In the genomic region with DNA sequence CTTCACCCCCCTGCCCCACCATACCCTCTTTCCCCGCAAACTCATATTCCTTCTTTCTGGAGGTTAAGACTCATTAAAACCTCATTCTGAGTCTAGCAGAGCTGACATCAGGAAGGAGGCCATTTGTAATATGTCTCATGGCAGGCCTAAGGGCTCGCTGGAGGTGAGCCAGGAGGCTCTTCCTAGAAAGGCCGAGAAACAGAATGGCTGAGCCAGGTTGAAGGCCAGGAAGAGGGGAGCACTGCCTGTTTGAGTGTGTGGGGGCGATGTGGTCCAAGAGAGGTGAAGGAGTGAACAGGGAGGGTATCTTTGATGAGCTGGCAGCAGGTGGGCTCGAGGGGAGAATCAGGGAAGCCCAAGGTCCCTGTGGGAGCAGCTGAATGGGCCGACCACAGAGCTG, we compare ENCODE assay signal across 29 cellular contexts.
DNase-seq lines count a peak whose midpoint lies in the region; ATAC-seq and TF ChIP-seq lines count a peak whose summit lies in the region.
"Had no signal": no experiment of that assay in that cellular context is flagged by ENCODE, and none has a peak within 500 bp of the region (broad histone marks: within the 10 kb centered on the region; RNA-seq: fewer than 3 reads in every experiment).

No MANE protein-coding gene starts in this region.

- no peaks in the 10 kb centered on the region for H3K4me1 ChIP-seq in gastroesophageal sphincter
- H3K4me1 ChIP-seq: gastrocnemius medialis had no signal

- TF ChIP-seq EP300 in gastroesophageal sphincter (IDR thresholded peaks at IDR 0.05), result no peak

- no peaks in the 10 kb centered on the region for H3K9me3 ChIP-seq in gastroesophageal sphincter
- H3K9me3 ChIP-seq: BLaER1, body of pancreas, gastrocnemius medialis, lower lobe of right lung, SJSA1 had no signal

- H3K4me3 ChIP-seq in fibroblast of mammary gland (ENCODE audit: control insufficient read depth, low read depth, low read length), result no peak overlapping the region
- no peak overlapping the region for H3K4me3 ChIP-seq in gastroesophageal sphincter
- H3K4me3 ChIP-seq: BLaER1, body of pancreas, gastrocnemius medialis, lower lobe of right lung, SJSA1 had no signal

- no peak overlapping the region for H3K27ac ChIP-seq in gastroesophageal sphincter
- H3K27ac ChIP-seq: BLaER1, body of pancreas, gastrocnemius medialis, lower lobe of right lung, RWPE1, SJSA1 had no signal

- TF ChIP-seq CTCF in fibroblast of mammary gland (conservative IDR thresholded peaks at IDR 0.05; ENCODE audit: control insufficient read depth, insufficient read depth, low read depth, low read length) (no peak), gastroesophageal sphincter (IDR thresholded peaks at IDR 0.05) (no peak)

- no peak for TF ChIP-seq POLR2A in gastroesophageal sphincter (IDR thresholded peaks at IDR 0.05)

- H3K27me3 ChIP-seq in gastroesophageal sphincter, result no peaks in the 10 kb centered on the region
- H3K27me3 ChIP-seq: body of pancreas, gastrocnemius medialis, SJSA1 had no signal

- peak; percentile 11 for DNase-seq in AG08395 (ENCODE audit: low spot score)
- peak; percentile 44 for DNase-seq in Daoy (ENCODE audit: low read depth)
- peak; percentile 5 for DNase-seq in NCI-H69 (lab: John Stamatoyannopoulos, UW)
- peak; percentile 14 for DNase-seq in fibroblast of mammary gland (ENCODE audit: low read depth)
- DNase-seq in activated T-cell treated with anti-CD3 and anti-CD28 coated beads for 4 hours, result no peak
- DNase-seq in NCI-H128 (lab: John Stamatoyannopoulos, UW; ENCODE audit: unreplicated experiment), result no peak
- DNase-seq: activated CD4-positive, alpha-beta T cell treated with anti-CD3 and anti-CD28 coated beads, Interleukin-2, amount 10 ng/mL, durations not matched to agents 7 days and 5 days; activated T-cell treated with anti-CD3 and anti-CD28 coated beads, Interleukin-2, amount 50 U/mL, for 48 hours; body of pancreas; DMS53; endodermal cell; gastrocnemius medialis; H9; KG1; kidney glomerular epithelial cell; lower lobe of right lung; midbrain; MM.1S; naive B cell; NCI-H146; NCI-H446; stimulated activated CD4-positive, alpha-beta T cell treated with anti-CD3 and anti-CD28 coated beads, Interleukin-4, amount 100 ng/mL, for 4 hours had no signal

- H3K36me3 ChIP-seq in gastroesophageal sphincter, result no peaks in the 10 kb centered on the region
- H3K36me3 ChIP-seq: BLaER1, gastrocnemius medialis, lower lobe of right lung, SJSA1 had no signal

- WGBS in gastroesophageal sphincter (ENCODE audit: low coverage in 1 of 2), 2 donors, result 32% methylated on average over 5 of the region's 6 CpGs; no CpG with 5 or more reads in 1 of the 2 donors

- ATAC-seq in gastroesophageal sphincter, result no peak
- ATAC-seq: body of pancreas; esophagus mucosa; gastrocnemius medialis; lower lobe of right lung; stimulated activated memory B cell treated with anti-CD40 and anti-IgM and Interleukin-4, amounts not matched to agents 10 μg/mL and 1 μg/mL and 100 μg/mL, for 72 hours; T-cell had no signal

Comparison
In these comparisons a context has a peak if more than half of its experiments do, and no peak if none do; other contexts are left out.
1. DNase-seq: peak in AG08395 (single experiment), Daoy (single experiment), NCI-H69 (single experiment) and fibroblast of mammary gland (single experiment); none in activated T-cell treated with anti-CD3 and anti-CD28 coated beads for 4 hours (single experiment) and NCI-H128 (single experiment).